ENCODE assay signal across 8 cellular contexts in the genomic region with DNA sequence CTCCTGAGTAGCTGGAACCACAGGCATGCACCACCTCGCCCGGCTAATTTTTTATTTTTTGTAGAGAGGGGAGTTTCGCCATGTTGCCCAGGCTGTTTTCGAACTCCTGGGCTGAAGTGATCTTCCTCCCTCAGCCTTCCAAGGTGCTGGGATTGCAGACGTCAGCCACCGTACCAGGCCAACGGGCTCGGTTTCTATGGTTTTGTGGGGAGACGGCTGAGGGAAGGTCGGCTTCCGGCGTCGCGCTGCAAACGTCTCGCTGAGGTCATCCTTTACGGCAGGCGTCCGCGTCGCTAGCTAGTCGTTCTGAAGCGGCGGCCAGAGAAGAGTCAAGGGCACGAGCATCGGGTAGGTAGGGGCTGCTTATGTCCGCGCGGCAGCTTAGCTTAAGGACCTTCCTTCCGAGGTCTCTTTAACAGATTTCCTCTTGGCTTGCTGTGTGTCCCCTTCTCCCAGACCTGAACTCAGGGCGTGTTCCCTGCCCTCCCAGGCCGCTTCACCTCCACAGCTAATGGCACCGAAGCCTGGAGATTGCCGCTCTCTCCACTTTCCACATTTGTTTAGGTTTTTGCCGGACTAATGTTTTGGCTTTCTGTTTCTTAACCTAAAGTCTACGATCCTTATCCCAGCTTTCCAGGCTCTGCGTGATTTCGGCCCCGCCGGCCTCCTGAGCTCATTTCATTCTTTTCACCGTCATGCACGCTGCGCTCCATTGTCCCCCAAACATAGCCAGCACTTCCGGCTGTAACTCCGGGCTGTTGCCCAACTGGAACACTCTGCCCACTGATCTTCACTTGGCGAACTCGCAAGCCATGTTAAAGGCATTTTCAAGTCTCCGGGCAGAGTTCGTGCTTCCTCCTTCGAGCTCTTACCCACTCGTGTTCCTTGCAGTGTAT. TPM values are rescaled to one million over a fixed set of nuclear protein-coding genes. Genes with fewer than 3 reads are reported as not detected.
A peak's percentile ranks its signal among the peaks of the same experiment; 100 is the strongest.
DNase-seq lines count a peak whose midpoint lies in the region; ATAC-seq and TF ChIP-seq lines count a peak whose summit lies in the region.

A gene (plus strand): TSS at position 300 of the 896 bp plus-strand sequence. CDS start 2,375 bp downstream, outside the sequence.

- H4K20me1 ChIP-seq in DND-41 (ENCODE audit: insufficient read depth, low read length): peaks cover 13% of the 10 kb centered on the region; the same call in 1 of the 2 replicates

- no peaks in the 10 kb centered on the region for H3K27me3 ChIP-seq in DND-41 (ENCODE audit: insufficient read depth, low read length, poor library complexity)

- H3K4me2 ChIP-seq in DND-41 (ENCODE audit: insufficient read depth, low read length): peak within 1 kb of the TSS; percentile 62

- peaks cover 11 to 26% of the 10 kb centered on the region in 2 donors for H3K4me1 Mint-ChIP-seq in natural killer cell treated with Interleukin-12 subunit alpha and Interleukin-12 subunit beta and Interleukin-15 and Interleukin-18, amount 100 ng/mL, for 72 hours (ENCODE audit: low read depth in 2 of 2)

- peaks cover 41% of the 10 kb centered on the region for H3K79me2 ChIP-seq in DND-41 (ENCODE audit: insufficient read depth, low read length)

- ATAC-seq in DND-41 (ENCODE audit: insufficient read depth, low read depth): peak; percentile 92
- peak; percentile 95 to 96 for ATAC-seq in natural killer cell treated with Interleukin-12 subunit alpha and Interleukin-12 subunit beta and Interleukin-15 and Interleukin-18, amount 100 ng/mL, for 72 hours

- H3K27me3 Mint-ChIP-seq in natural killer cell treated with Interleukin-12 subunit alpha and Interleukin-12 subunit beta and Interleukin-15 and Interleukin-18, amount 100 ng/mL, for 72 hours: peaks cover 3 to 11% of the 10 kb centered on the region in 2 donors

- peak within 1 kb of the TSS; percentile 89 to 94 for H3K27ac Mint-ChIP-seq in natural killer cell treated with Interleukin-12 subunit alpha and Interleukin-12 subunit beta and Interleukin-15 and Interleukin-18, amount 100 ng/mL, for 72 hours

- peaks cover 23% of the 10 kb centered on the region for H3K36me3 ChIP-seq in DND-41 (ENCODE audit: insufficient read depth, low read length)

- H3K4me3 ChIP-seq in DND-41 (ENCODE audit: low read depth in 1 of 2, low read length in 2 of 2) (peak within 1 kb of the TSS; percentile 60 to 81), fibroblast of pulmonary artery (replicated peaks; ENCODE audit: low read depth, low read length) (peak within 1 kb of the TSS; percentile 81)

- peak within 1 kb of the TSS; percentile 79 for H2AFZ ChIP-seq in DND-41 (ENCODE audit: low read depth, low read length)

- H3K36me3 Mint-ChIP-seq in natural killer cell treated with Interleukin-12 subunit alpha and Interleukin-12 subunit beta and Interleukin-15 and Interleukin-18, amount 100 ng/mL, for 72 hours: peaks cover 16% of the 10 kb centered on the region

- peak; percentile 89 for DNase-seq in DND-41
- peak; percentile 48 for DNase-seq in GOT3 (lab: John Stamatoyannopoulos, UW)
- peak; percentile 93 for DNase-seq in LoVo (ENCODE audit: low spot score)
- DNase-seq in activated T-helper 9 cell treated with anti-CD3 and anti-CD28 coated beads, Interleukin-2, amount 50 U/mL, for 16 hours (ENCODE audit: low read depth): peak; percentile 74
- peak; percentile 96 for DNase-seq in fibroblast of pulmonary artery (ENCODE audit: low read depth)
- peak; percentile 86 for DNase-seq in natural killer cell treated with Interleukin-12 subunit alpha and Interleukin-12 subunit beta and Interleukin-15 and Interleukin-18, amount 100 ng/mL, for 72 hours (ENCODE audit: low spot score)
- peak; percentile 78 for DNase-seq in stimulated activated naive CD4-positive, alpha-beta T cell treated with Interleukin-2 at 50 U/mL for 16 hours (lab: John Stamatoyannopoulos, UW)

- H3K4me1 ChIP-seq in DND-41 (ENCODE audit: insufficient read depth, low read length): peaks cover 36% of the 10 kb centered on the region

- peak; percentile 96 for TF ChIP-seq POLR2A in Raji (IDR thresholded peaks at IDR 0.05; ENCODE audit: insufficient read depth, low read depth, low read length)

- no peaks in the 10 kb centered on the region for H3K9me3 Mint-ChIP-seq in natural killer cell treated with Interleukin-12 subunit alpha and Interleukin-12 subunit beta and Interleukin-15 and Interleukin-18, amount 100 ng/mL, for 72 hours

- peak within 1 kb of the TSS; percentile 97 for H3K4me3 Mint-ChIP-seq in natural killer cell treated with Interleukin-12 subunit alpha and Interleukin-12 subunit beta and Interleukin-15 and Interleukin-18, amount 100 ng/mL, for 72 hours

- no peaks in the 10 kb centered on the region for H3K9me3 ChIP-seq in DND-41 (ENCODE audit: insufficient read depth, low read length, severe bottlenecking)

- peak within 1 kb of the TSS; percentile 63 for H3K9ac ChIP-seq in DND-41 (ENCODE audit: low read depth, low read length)

- TF ChIP-seq CTCF in DND-41 (IDR thresholded peaks at IDR 0.05; ENCODE audit: borderline replicate concordance, extremely low read depth, low read length, poor library complexity, severe bottlenecking): no peak
- TF ChIP-seq CTCF in fibroblast of pulmonary artery (IDR thresholded peaks at IDR 0.05; ENCODE audit: low read length, missing control alignments): no peak

- H3K27ac ChIP-seq in DND-41 (ENCODE audit: low read length): peak within 1 kb of the TSS; percentile 76

RNA-seq across cellular contexts. Expression of the gene that starts here (rescaled TPM):
- total RNA-seq in natural killer cell treated with Interleukin-12 subunit alpha and Interleukin-12 subunit beta and Interleukin-15 and Interleukin-18, amount 100 ng/mL, for 72 hours: 100 to 1,000 TPM; 134 to 142 TPM

Comparison
In these comparisons a context has a peak if more than half of its experiments do, and no peak if none do; other contexts are left out.
1. Peak in every context shown above with its lines: DNase-seq, ATAC-seq, H3K4me3 ChIP-seq and H3K27ac ChIP-seq.